ENCODE assay signal across 22 cellular contexts in genomic region chr4:165766018-165766417, GRCh38.
"Had no signal": no experiment of that assay in that cellular context is flagged by ENCODE, and none has a peak within 500 bp of the region (broad histone marks: within the 10 kb centered on the region; RNA-seq: fewer than 3 reads in every experiment).

No MANE protein-coding gene starts in this region.

- H3K4me1 ChIP-seq: colonic mucosa, pancreas, SJCRH30, uterus had no signal

- H3K9me3 ChIP-seq: colonic mucosa, neutrophil, pancreas, SJCRH30, tibial nerve, uterus had no signal

- DNase-seq: activated CD4-positive, alpha-beta T cell treated with anti-CD3 and anti-CD28 coated beads, Interleukin-2, amount 10 ng/mL, durations not matched to agents 7 days and 5 days; activated CD8-positive, alpha-beta T cell treated with anti-CD3 and anti-CD28 coated beads, Interleukin-2, amount 10 ng/mL, durations not matched to agents 7 days and 5 days; activated naive CD4-positive, alpha-beta T cell treated with anti-CD3 and anti-CD28 coated beads for 36 hours; activated T-cell treated with anti-CD3 and anti-CD28 coated beads, Interleukin-2, amount 50 U/mL, for 4 hours; aorta; brain microvascular endothelial cell; colonic mucosa; hippocampal formation; islet precursor cell; left colon; naive thymus-derived CD4-positive, alpha-beta T cell; pancreas; SJCRH30; stimulated activated CD4-positive, alpha-beta T cell treated with anti-CD3 and anti-CD28 coated beads, Interleukin-12 subunit alpha, Interleukin-12 subunit beta, amount 100 ng/mL, for 4 hours; stimulated activated CD4-positive, alpha-beta T cell treated with anti-CD3 and anti-CD28 coated beads, Interleukin-1b, Interleukin-23, amount 100 ng/mL, for 48 hours; T-helper 17 cell; uterus had no signal

- ATAC-seq: activated CD8-positive, alpha-beta T cell treated with anti-CD3 and anti-CD28 coated beads, Interleukin-2, amount 10 ng/mL, durations not matched to agents 7 days and 5 days; activated T-cell treated with anti-CD3 and anti-CD28 coated beads, Interleukin-2, amount 50 U/mL, for 4 hours; esophagus mucosa; left colon; naive thymus-derived CD4-positive, alpha-beta T cell; pancreas; T-helper 17 cell had no signal

- H3K36me3 ChIP-seq: brain microvascular endothelial cell, colonic mucosa, neutrophil, pancreas, SJCRH30, tibial nerve had no signal

- H3K27me3 ChIP-seq: brain microvascular endothelial cell, colonic mucosa, neutrophil, pancreas, SJCRH30, tibial nerve, uterus had no signal

- FAIRE-seq: endometrium, pancreas, TTC549 had no signal

- H3K27ac ChIP-seq: brain microvascular endothelial cell, colonic mucosa, neutrophil, pancreas, SJCRH30, tibial nerve, uterus had no signal

- H3K4me3 ChIP-seq: colonic mucosa, pancreas, SJCRH30, tibial nerve, uterus had no signal
